Comparison of ENCODE assay signal across 19 cellular contexts in the genomic region with DNA sequence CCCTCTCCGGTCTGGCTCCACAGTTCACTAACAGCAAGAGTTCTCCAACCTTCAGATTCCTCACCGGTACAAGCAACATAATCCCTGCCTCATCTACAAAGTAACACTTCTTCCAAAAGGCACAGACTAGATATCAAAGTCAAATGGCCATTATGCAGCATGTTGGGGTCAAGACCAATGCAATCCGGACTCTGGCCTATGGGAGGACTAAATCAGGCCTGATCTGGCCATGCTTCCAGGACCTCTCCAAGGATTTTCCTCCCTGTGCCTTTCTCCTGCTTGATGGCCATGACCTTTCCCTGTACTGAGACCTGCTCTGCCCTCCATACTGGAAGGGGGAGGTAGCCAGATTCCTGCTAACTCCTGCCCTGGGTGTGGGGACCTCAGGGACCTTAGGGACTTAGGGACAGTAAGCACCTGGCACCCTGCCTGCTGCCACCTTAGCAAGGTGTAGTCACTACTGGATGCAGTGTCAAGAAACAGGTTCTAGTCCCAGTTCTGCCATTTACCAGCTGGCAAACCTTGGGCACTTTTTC. TPM values are rescaled to one million over a fixed set of nuclear protein-coding genes. Genes with fewer than 3 reads are reported as not detected.
DNase-seq lines count a peak whose midpoint lies in the region; ATAC-seq and TF ChIP-seq lines count a peak whose summit lies in the region.
"Had no signal": no experiment of that assay in that cellular context is flagged by ENCODE, and none has a peak within 500 bp of the region (broad histone marks: within the 10 kb centered on the region; RNA-seq: fewer than 3 reads in every experiment).

No MANE protein-coding gene starts in this region.

- peak overlapping the region; percentile 76 for H3K27ac Mint-ChIP-seq in activated CD8-positive, alpha-beta T cell treated with anti-CD3 and anti-CD28 coated beads for 36 hours
- H3K27ac Mint-ChIP-seq in activated CD8-positive, alpha-beta T cell treated with anti-CD3 and anti-CD28 coated beads, Interleukin-2, amount 10 ng/mL, durations not matched to agents 7 days and 5 days = no peak overlapping the region
- peak overlapping the region; percentile 42 to 87 (median 79) for H3K27ac Mint-ChIP-seq in CD4-positive, alpha-beta memory T cell

- intact Hi-C loops in activated CD8-positive, alpha-beta T cell treated with anti-CD3 and anti-CD28 coated beads for 36 hours (cut with micrococcal nuclease) = no loop called here
- intact Hi-C loops in CD4-positive, alpha-beta memory T cell (cut with micrococcal nuclease) = no loop called here
- intact Hi-C loops in aorta (cut with DNase I) = no loop called here

- H3K27me3 ChIP-seq in CD4-positive, alpha-beta memory T cell (ENCODE audit: insufficient read depth, low read length) = no peaks in the 10 kb centered on the region
- no peaks in the 10 kb centered on the region for H3K27me3 ChIP-seq in aorta (ENCODE audit: control insufficient read depth in 1 of 2, insufficient read depth in 2 of 2, low read length in 1 of 2)
- H3K27me3 ChIP-seq: BE2C, gastrocnemius medialis, MG63 had no signal

- no peak overlapping the region for H3K4me3 ChIP-seq in CD4-positive, alpha-beta memory T cell (ENCODE audit: low read length in 2 of 2)
- no peak overlapping the region for H3K4me3 ChIP-seq in aorta (ENCODE audit: low read length in 2 of 2)
- H3K4me3 ChIP-seq: gastrocnemius medialis, MG63 had no signal

- H3K36me3 ChIP-seq in CD4-positive, alpha-beta memory T cell (ENCODE audit: insufficient read depth, low read length) = peaks cover 17% of the 10 kb centered on the region
- H3K36me3 ChIP-seq in aorta (ENCODE audit: control insufficient read depth in 1 of 2, insufficient read depth in 2 of 2, low read length in 1 of 2) = no peaks in the 10 kb centered on the region
- H3K36me3 ChIP-seq: BE2C, gastrocnemius medialis had no signal

- H3K4me1 ChIP-seq in CD4-positive, alpha-beta memory T cell (ENCODE audit: insufficient read depth, low read length) = peaks cover 100% of the 10 kb centered on the region
- H3K4me1 ChIP-seq in aorta (ENCODE audit: control insufficient read depth in 1 of 2, insufficient read depth in 2 of 2, low read length in 2 of 2) = peaks cover 0 to 6% of the 10 kb centered on the region in 2 donors
- H3K4me1 ChIP-seq: BE2C had no signal

- POLR2A ChIA-PET in activated CD8-positive, alpha-beta T cell treated with anti-CD3 and anti-CD28 coated beads for 36 hours (lab: Charles Lee) = interaction anchor here (1.1 to 2.1 kb wide), 2 partner anchors 8 to 37 kb away, joined by 3 to 4 read pairs; no protein-coding TSS in a partner anchor
- POLR2A ChIA-PET in activated CD8-positive, alpha-beta T cell treated with anti-CD3 and anti-CD28 coated beads, Interleukin-2, amount 10 ng/mL, durations not matched to agents 7 days and 5 days (lab: Charles Lee) = interaction anchor here (9.5 kb wide), 1 partner anchor 16 kb away, joined by 101 read pairs; no protein-coding TSS in a partner anchor
- POLR2A ChIA-PET in CD4-positive, alpha-beta memory T cell (lab: Charles Lee; ENCODE audit: partially characterized antibody) = interaction anchor here (0.9 to 20.3 kb wide), 4 partner anchors 13 to 37 kb away, joined by 4 to 562 read pairs (median 124); partner anchors contain the start of genes CASTOR1, CCDC157 and SF3A1

- CTCF ChIA-PET in activated CD8-positive, alpha-beta T cell treated with anti-CD3 and anti-CD28 coated beads for 36 hours (lab: Charles Lee) = interaction anchor here (0.7 to 1.0 kb wide), 3 partner anchors 12 to 32 kb away, joined by 3 to 6 read pairs (median 4); no protein-coding TSS in a partner anchor
- CTCF ChIA-PET in activated CD8-positive, alpha-beta T cell treated with anti-CD3 and anti-CD28 coated beads, Interleukin-2, amount 10 ng/mL, durations not matched to agents 7 days and 5 days (lab: Charles Lee) = interaction anchor here (1.0 to 7.7 kb wide), 3 partner anchors 10 to 31 kb away, joined by 3 to 68 read pairs (median 4); partner anchors contain the start of gene CASTOR1
- CTCF ChIA-PET in CD4-positive, alpha-beta memory T cell (lab: Charles Lee; ENCODE audit: partially characterized antibody) = interaction anchor here (1.4 to 19.0 kb wide), 3 partner anchors 13 to 65 kb away, joined by 4 to 218 read pairs (median 5); partner anchors contain the start of gene CASTOR1

- no peak overlapping the region for H3K4me3 Mint-ChIP-seq in activated CD8-positive, alpha-beta T cell treated with anti-CD3 and anti-CD28 coated beads for 36 hours
- no peak overlapping the region for H3K4me3 Mint-ChIP-seq in activated CD8-positive, alpha-beta T cell treated with anti-CD3 and anti-CD28 coated beads, Interleukin-2, amount 10 ng/mL, durations not matched to agents 7 days and 5 days
- peak overlapping the region in 4 of 8 donors; percentile 17 to 73 (median 61) for H3K4me3 Mint-ChIP-seq in CD4-positive, alpha-beta memory T cell
- H3K4me3 Mint-ChIP-seq: activated T-cell treated with anti-CD3 and anti-CD28 coated beads, Interleukin-2, amount 50 U/mL, for 4 hours had no signal

- H3K9me3 Mint-ChIP-seq in activated CD8-positive, alpha-beta T cell treated with anti-CD3 and anti-CD28 coated beads for 36 hours = no peaks in the 10 kb centered on the region
- peaks cover 5% of the 10 kb centered on the region for H3K9me3 Mint-ChIP-seq in activated CD8-positive, alpha-beta T cell treated with anti-CD3 and anti-CD28 coated beads, Interleukin-2, amount 10 ng/mL, durations not matched to agents 7 days and 5 days (ENCODE audit: insufficient read depth)
- H3K9me3 Mint-ChIP-seq in CD4-positive, alpha-beta memory T cell = no peaks in the 10 kb centered on the region
- H3K9me3 Mint-ChIP-seq: activated T-cell treated with anti-CD3 and anti-CD28 coated beads, Interleukin-2, amount 50 U/mL, for 4 hours; IgD-negative memory B cell had no signal

- TF ChIP-seq CTCF in activated CD8-positive, alpha-beta T cell treated with anti-CD3 and anti-CD28 coated beads for 36 hours (IDR thresholded peaks at IDR 0.05) = no peak

- DNase-seq in activated CD8-positive, alpha-beta T cell treated with anti-CD3 and anti-CD28 coated beads for 36 hours = no peak
- DNase-seq in activated CD8-positive, alpha-beta T cell treated with anti-CD3 and anti-CD28 coated beads, Interleukin-2, amount 10 ng/mL, durations not matched to agents 7 days and 5 days = no peak
- DNase-seq in CD4-positive, alpha-beta memory T cell = no peak
- DNase-seq in left lobe of liver (ENCODE audit: low spot score) (peak; percentile 72), aorta (no peak)
- no peak for DNase-seq in activated effector memory CD4-positive, alpha-beta T cell treated with Interleukin-2 at 50 U/mL for 16 hours
- DNase-seq: activated CD4-positive, alpha-beta T cell treated with anti-CD3 and anti-CD28 coated beads, Interleukin-2, amount 50 U/mL, for 4 hours; activated T-cell treated with anti-CD3 and anti-CD28 coated beads, Interleukin-2, amount 50 U/mL, for 4 hours; BE2C; gastrocnemius medialis; kidney glomerular epithelial cell; MG63; NCI-H1436; NCI-H2171 treated with DMSO at 0.1 percent for 48 hours; SHP77; stimulated activated CD4-positive, alpha-beta T cell treated with anti-CD3 and anti-CD28 coated beads, Interleukin-4, amount 100 ng/mL, for 4 hours had no signal

- H3K27ac ChIP-seq in CD4-positive, alpha-beta memory T cell (ENCODE audit: low read depth, low read length) = peak overlapping the region; percentile 3
- H3K27ac ChIP-seq in aorta (ENCODE audit: low read depth in 1 of 2, low read length in 2 of 2) = no peak overlapping the region
- H3K27ac ChIP-seq: HL-60 had no signal

- no peak for ATAC-seq in activated CD8-positive, alpha-beta T cell treated with anti-CD3 and anti-CD28 coated beads for 36 hours
- ATAC-seq in activated CD8-positive, alpha-beta T cell treated with anti-CD3 and anti-CD28 coated beads, Interleukin-2, amount 10 ng/mL, durations not matched to agents 7 days and 5 days = no peak
- ATAC-seq in left lobe of liver (peak; percentile 30), aorta (ENCODE audit: low FRiP score) (no peak)
- ATAC-seq: activated T-cell treated with anti-CD3 and anti-CD28 coated beads, Interleukin-2, amount 50 U/mL, for 4 hours; gastrocnemius medialis had no signal

- H3K36me3 Mint-ChIP-seq in activated CD8-positive, alpha-beta T cell treated with anti-CD3 and anti-CD28 coated beads for 36 hours (ENCODE audit: low read depth) = peaks cover 18% of the 10 kb centered on the region
- peaks cover 81% of the 10 kb centered on the region for H3K36me3 Mint-ChIP-seq in activated CD8-positive, alpha-beta T cell treated with anti-CD3 and anti-CD28 coated beads, Interleukin-2, amount 10 ng/mL, durations not matched to agents 7 days and 5 days (ENCODE audit: low read depth)
- peaks cover 45 to 68% of the 10 kb centered on the region in 2 donors for H3K36me3 Mint-ChIP-seq in CD4-positive, alpha-beta memory T cell

- no peaks in the 10 kb centered on the region for H3K27me3 Mint-ChIP-seq in activated CD8-positive, alpha-beta T cell treated with anti-CD3 and anti-CD28 coated beads for 36 hours
- no peaks in the 10 kb centered on the region for H3K27me3 Mint-ChIP-seq in activated CD8-positive, alpha-beta T cell treated with anti-CD3 and anti-CD28 coated beads, Interleukin-2, amount 10 ng/mL, durations not matched to agents 7 days and 5 days (ENCODE audit: low read depth)
- H3K27me3 Mint-ChIP-seq in CD4-positive, alpha-beta memory T cell = no peaks in the 10 kb centered on the region
- H3K27me3 Mint-ChIP-seq: IgD-negative memory B cell had no signal

- H3K4me1 Mint-ChIP-seq in activated CD8-positive, alpha-beta T cell treated with anti-CD3 and anti-CD28 coated beads for 36 hours (ENCODE audit: low read depth) = peaks cover 84% of the 10 kb centered on the region
- H3K4me1 Mint-ChIP-seq in activated CD8-positive, alpha-beta T cell treated with anti-CD3 and anti-CD28 coated beads, Interleukin-2, amount 10 ng/mL, durations not matched to agents 7 days and 5 days (ENCODE audit: low read depth) = peaks cover 86% of the 10 kb centered on the region
- H3K4me1 Mint-ChIP-seq in CD4-positive, alpha-beta memory T cell = peaks cover 77 to 99% (median 87%) of the 10 kb centered on the region in 4 donors

- no peaks in the 10 kb centered on the region for H3K9me3 ChIP-seq in CD4-positive, alpha-beta memory T cell (ENCODE audit: control insufficient read depth in 1 of 2, low read length in 2 of 2)
- no peaks in the 10 kb centered on the region for H3K9me3 ChIP-seq in aorta (ENCODE audit: control insufficient read depth, low read length)
- H3K9me3 ChIP-seq: BE2C, gastrocnemius medialis, MG63 had no signal

- WGBS in aorta, 2 donors = 87 to 88% methylated on average over 3 of the region's 3 CpGs

RNA-seq across cellular contexts. Expression of gene TBC1D10A, which starts 6.7 kb away (rescaled TPM):
- total RNA-seq in activated CD8-positive, alpha-beta T cell treated with anti-CD3 and anti-CD28 coated beads for 36 hours = 10 to 100 TPM; 20.5 to 21.1 TPM
- total RNA-seq in activated CD8-positive, alpha-beta T cell treated with anti-CD3 and anti-CD28 coated beads, Interleukin-2, amount 10 ng/mL, durations not matched to agents 7 days and 5 days = 10 to 100 TPM; 47.6 to 49.2 TPM
- 10 to 100 TPM; 62.2 to 76.8 TPM for total RNA-seq in CD4-positive, alpha-beta memory T cell
- 10 to 100 TPM; 60.6 to 61.6 TPM for polyA plus RNA-seq in CD4-positive, alpha-beta memory T cell
- 19.7 TPM for total RNA-seq in left lobe of liver
- total RNA-seq in aorta = 10 to 100 TPM; 32.9 to 45.5 TPM
- 10 to 100 TPM; 16.7 to 22.1 TPM for polyA plus RNA-seq in aorta

RNA-seq across cellular contexts. Expression of gene CASTOR1, which starts 30.8 kb away (rescaled TPM):
- 1 to 10 TPM; 4.2 to 5.1 TPM for total RNA-seq in activated CD8-positive, alpha-beta T cell treated with anti-CD3 and anti-CD28 coated beads for 36 hours
- total RNA-seq in activated CD8-positive, alpha-beta T cell treated with anti-CD3 and anti-CD28 coated beads, Interleukin-2, amount 10 ng/mL, durations not matched to agents 7 days and 5 days = 10 to 100 TPM; 24.5 to 25.4 TPM
- 10 to 100 TPM; 13.7 to 14.9 TPM for total RNA-seq in CD4-positive, alpha-beta memory T cell
- 10 to 100 TPM; 11.3 to 17.5 TPM for polyA plus RNA-seq in CD4-positive, alpha-beta memory T cell
- total RNA-seq in left lobe of liver (9.7 TPM), aorta (10 to 100 TPM; 13.5 to 14.0 TPM)
- 10 to 100 TPM in 1 of 2 donors, 1 to 10 TPM in 1; 4.0 to 13.4 TPM for polyA plus RNA-seq in aorta

RNA-seq across cellular contexts. Expression of gene SF3A1, which starts 36.6 kb away (rescaled TPM):
- 100 to 1,000 TPM; 252 to 262 TPM for total RNA-seq in activated CD8-positive, alpha-beta T cell treated with anti-CD3 and anti-CD28 coated beads for 36 hours
- total RNA-seq in activated CD8-positive, alpha-beta T cell treated with anti-CD3 and anti-CD28 coated beads, Interleukin-2, amount 10 ng/mL, durations not matched to agents 7 days and 5 days = 100 to 1,000 TPM; 211 to 246 TPM
- 100 to 1,000 TPM; 279 to 301 TPM for total RNA-seq in CD4-positive, alpha-beta memory T cell
- polyA plus RNA-seq in CD4-positive, alpha-beta memory T cell = 100 to 1,000 TPM in 1 of 2 donors, 10 to 100 TPM in 1; 44.0 to 155 TPM
- total RNA-seq in left lobe of liver = 73.3 TPM
- 100 to 1,000 TPM; 112 to 116 TPM for total RNA-seq in aorta
- 10 to 100 TPM; 13.6 to 23.8 TPM for polyA plus RNA-seq in aorta

RNA-seq across cellular contexts. Expression of gene CCDC157, which starts 36.7 kb away (rescaled TPM):
- 1 to 10 TPM; 2.2 to 2.4 TPM for total RNA-seq in activated CD8-positive, alpha-beta T cell treated with anti-CD3 and anti-CD28 coated beads for 36 hours
- total RNA-seq in activated CD8-positive, alpha-beta T cell treated with anti-CD3 and anti-CD28 coated beads, Interleukin-2, amount 10 ng/mL, durations not matched to agents 7 days and 5 days = 1 to 10 TPM; 4.3 to 5.0 TPM
- 1 to 10 TPM; 2.1 to 3.0 TPM for total RNA-seq in CD4-positive, alpha-beta memory T cell
- polyA plus RNA-seq in CD4-positive, alpha-beta memory T cell = 1 to 10 TPM in 1 of 2 donors, under 1 TPM in 1; 0.38 to 3.9 TPM
- total RNA-seq in left lobe of liver (0.78 TPM), aorta (1 to 10 TPM in 1 of 2 donors, under 1 TPM in 1; 0.87 to 2.4 TPM)
- 1 to 10 TPM; 1.0 to 3.6 TPM for polyA plus RNA-seq in aorta

RNA-seq across cellular contexts. Expression of gene OSM, which starts 53.4 kb away (rescaled TPM):
- total RNA-seq in activated CD8-positive, alpha-beta T cell treated with anti-CD3 and anti-CD28 coated beads for 36 hours = 10 to 100 TPM; 44.3 to 45.7 TPM
- total RNA-seq in activated CD8-positive, alpha-beta T cell treated with anti-CD3 and anti-CD28 coated beads, Interleukin-2, amount 10 ng/mL, durations not matched to agents 7 days and 5 days = 100 to 1,000 TPM; 135 to 140 TPM
- total RNA-seq in CD4-positive, alpha-beta memory T cell = 1 to 10 TPM; 1.1 to 1.6 TPM
- 100 to 1,000 TPM in 1 of 2 donors, 10 to 100 TPM in 1; 23.7 to 103 TPM for polyA plus RNA-seq in CD4-positive, alpha-beta memory T cell
- total RNA-seq in left lobe of liver (0.10 TPM), aorta (1 to 10 TPM; 1.4 to 3.9 TPM)
- polyA plus RNA-seq in aorta = 1 to 10 TPM; 1.4 to 1.6 TPM
- total RNA-seq: pulmonary artery endothelial cell had no signal
